ENCODE assay signal across 18 cellular contexts in the genomic region with DNA sequence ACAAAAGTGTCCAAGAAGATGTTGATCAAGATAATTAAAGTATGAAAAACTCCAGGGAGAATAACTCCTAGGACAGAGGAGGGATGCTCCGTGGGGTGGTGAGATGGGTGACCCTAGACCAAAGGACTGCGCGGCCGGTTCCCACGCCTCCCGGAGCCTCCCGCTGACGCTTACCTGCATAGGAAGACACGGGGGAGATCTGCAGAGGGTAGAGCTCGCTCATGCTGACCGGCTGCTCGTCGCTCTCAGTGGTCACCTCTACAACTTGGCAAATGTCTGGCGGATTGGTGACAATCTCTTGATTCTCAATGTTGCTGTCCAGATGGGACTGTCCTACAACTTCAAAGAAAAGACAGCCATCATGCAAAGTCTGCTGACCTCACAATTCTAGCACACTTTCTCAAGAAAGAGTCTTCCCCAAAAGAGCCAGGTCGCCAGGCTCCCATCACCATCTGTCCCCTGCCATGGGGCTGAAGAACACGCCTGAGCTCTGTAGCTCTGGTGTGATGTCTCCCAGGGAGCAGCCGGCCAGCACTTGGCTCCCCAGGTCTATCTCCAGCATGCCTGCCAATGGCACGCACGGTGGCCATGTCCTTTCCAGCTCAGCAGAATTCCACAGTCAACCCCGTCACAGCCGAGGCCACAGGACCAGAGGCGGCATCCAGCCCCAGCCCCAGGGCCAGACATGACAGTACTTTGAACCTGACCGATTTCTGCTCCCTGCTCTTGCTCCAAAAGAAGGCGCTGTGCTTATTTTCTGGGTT.
A peak's percentile ranks its signal among the peaks of the same experiment; 100 is the strongest.
DNase-seq lines count a peak whose midpoint lies in the region; ATAC-seq and TF ChIP-seq lines count a peak whose summit lies in the region.
"Had no signal": no experiment of that assay in that cellular context is flagged by ENCODE, and none has a peak within 500 bp of the region (broad histone marks: within the 10 kb centered on the region; RNA-seq: fewer than 3 reads in every experiment).

No MANE protein-coding gene starts in this region.

- H3K9me3 Mint-ChIP-seq in MCF 10A (ENCODE audit: unreplicated experiment): no peaks in the 10 kb centered on the region

- peaks cover 61% of the 10 kb centered on the region for H3K36me3 Mint-ChIP-seq in MCF 10A (ENCODE audit: insufficient read depth, unreplicated experiment)

- no peaks in the 10 kb centered on the region for H3K79me2 ChIP-seq in SK-N-SH (ENCODE audit: insufficient read depth)

- no peak overlapping the region for H3K4me3 Mint-ChIP-seq in MCF 10A (ENCODE audit: unreplicated experiment)
- H3K4me3 Mint-ChIP-seq: activated CD4-positive, alpha-beta T cell treated with anti-CD3 and anti-CD28 coated beads for 36 hours had no signal

- no peaks in the 10 kb centered on the region for H4K20me1 ChIP-seq in SK-N-SH (ENCODE audit: insufficient read depth)

- intact Hi-C loops in MCF 10A (cut with micrococcal nuclease): no loop called here
- intact Hi-C loops in breast epithelium (cut with DNase I; ENCODE audit: low total_unique reads): no loop called here
- intact Hi-C loops in testis (cut with DNase I; ENCODE audit: low total_unique reads): loop anchor here (10.0 kb wide), 2 partner anchors 54 to 76 kb away; a partner anchor contains a TSS

- H3K4me2 ChIP-seq in SK-N-SH: no peak overlapping the region
- H3K4me2 ChIP-seq: A549 had no signal

- ATAC-seq in left lobe of liver (peak; percentile 9), gastroesophageal sphincter (no peak)
- ATAC-seq: A549; activated CD4-positive, alpha-beta T cell treated with anti-CD3 and anti-CD28 coated beads for 36 hours had no signal

- WGBS in testis, 2 donors: 82 to 91% methylated on average over 18 to 24 of the region's 24 CpGs
- 86 to 99% methylated on average over 1 to 12 of the region's 24 CpGs for WGBS in gastroesophageal sphincter (ENCODE audit: low coverage in 1 of 2), 2 donors
- 99% methylated on average over 20 of the region's 24 CpGs for WGBS in SK-N-SH (ENCODE audit: low lambda C conversion rate)

- no peaks in the 10 kb centered on the region for H3K27me3 Mint-ChIP-seq in MCF 10A (ENCODE audit: insufficient read depth, unreplicated experiment)
- H3K27me3 Mint-ChIP-seq: activated CD4-positive, alpha-beta T cell treated with anti-CD3 and anti-CD28 coated beads for 36 hours had no signal

- no TSS peak for BruUV-seq in MCF 10A (replicated peaks; lab: Mats Ljungman, UMichigan)

- no peak overlapping the region for H2AFZ ChIP-seq in SK-N-SH (ENCODE audit: low read depth)

- no peaks in the 10 kb centered on the region for H3K9me2 ChIP-seq in SK-N-SH

- H3K9ac ChIP-seq in SK-N-SH: no peak overlapping the region

- no peaks in the 10 kb centered on the region for H3K9me3 ChIP-seq in breast epithelium
- H3K9me3 ChIP-seq in testis: no peaks in the 10 kb centered on the region
- H3K9me3 ChIP-seq in gastroesophageal sphincter: no peaks in the 10 kb centered on the region
- no peaks in the 10 kb centered on the region for H3K9me3 ChIP-seq in SK-N-SH
- H3K9me3 ChIP-seq: A549, SJCRH30 had no signal

- CTCF ChIA-PET in MCF 10A (lab: Yijun Ruan, JAX): interaction anchor here (0.8 to 1.0 kb wide), 3 partner anchors 16 to 134 kb away, joined by 3 to 5 read pairs (median 3); no protein-coding TSS in a partner anchor
- CTCF ChIA-PET in SK-N-SH (lab: Yijun Ruan, JAX): interaction anchor here (1.2 kb wide), 1 partner anchor 20 kb away, joined by 3 read pairs; no protein-coding TSS in a partner anchor

- no peaks in the 10 kb centered on the region for H3K27me3 ChIP-seq in breast epithelium
- H3K27me3 ChIP-seq in testis: no peaks in the 10 kb centered on the region
- no peaks in the 10 kb centered on the region for H3K27me3 ChIP-seq in gastroesophageal sphincter
- no peaks in the 10 kb centered on the region for H3K27me3 ChIP-seq in SK-N-SH (ENCODE audit: insufficient read depth)
- H3K27me3 ChIP-seq: SJCRH30 had no signal

- H3K4me3 ChIP-seq in breast epithelium (no peak overlapping the region), testis (no peak overlapping the region), gastroesophageal sphincter (no peak overlapping the region), SK-N-SH (ENCODE audit: low read depth in 2 of 2, low read length in 1 of 2) (no peak overlapping the region)
- H3K4me3 ChIP-seq: A549, SJCRH30 had no signal

- POLR2A ChIA-PET in MCF 10A (lab: Yijun Ruan, JAX): interaction anchor here (0.7 to 1.1 kb wide), 6 partner anchors 10 to 138 kb away, joined by 3 to 4 read pairs (median 3); no protein-coding TSS in a partner anchor
- POLR2A ChIA-PET in SK-N-SH (lab: Yijun Ruan, JAX): no interaction called here

- TF ChIP-seq CTCF in MCF 10A (IDR thresholded peaks at IDR 0.05; ENCODE audit: unreplicated experiment) (no peak), breast epithelium (IDR thresholded peaks at IDR 0.05) (no peak), testis (IDR thresholded peaks at IDR 0.05) (no peak), gastroesophageal sphincter (IDR thresholded peaks at IDR 0.05) (no peak), SK-N-SH (IDR thresholded peaks at IDR 0.05) (no peak)

- peak overlapping the region; percentile 88 for H3K27ac Mint-ChIP-seq in MCF 10A (ENCODE audit: low read depth, unreplicated experiment)
- H3K27ac Mint-ChIP-seq: activated CD4-positive, alpha-beta T cell treated with anti-CD3 and anti-CD28 coated beads for 36 hours had no signal

- TF ChIP-seq POLR2A in breast epithelium (IDR thresholded peaks at IDR 0.05) (no peak), testis (IDR thresholded peaks at IDR 0.05) (no peak), gastroesophageal sphincter (IDR thresholded peaks at IDR 0.05) (no peak)

- TF ChIP-seq EP300 in gastroesophageal sphincter (IDR thresholded peaks at IDR 0.05) (no peak), SK-N-SH (IDR thresholded peaks at IDR 0.05; ENCODE audit: borderline replicate concordance in 1 of 2, low read depth in 1 of 2, low read length in 1 of 2) (no peak)

- no peak overlapping the region for H3K27ac ChIP-seq in breast epithelium
- peak overlapping the region; percentile 31 for H3K27ac ChIP-seq in caudate nucleus (ENCODE audit: low read depth, low read length)
- peak overlapping the region; percentile 73 to 79 for H3K27ac ChIP-seq in testis
- no peak overlapping the region for H3K27ac ChIP-seq in gastroesophageal sphincter
- H3K27ac ChIP-seq in SK-N-SH (ENCODE audit: low read depth in 2 of 2, low read length in 1 of 2): peak overlapping the region in 1 of 2 experiments; percentile 86; a peak in 1 of 4 replicates
- H3K27ac ChIP-seq: A549, HL-60, SJCRH30 had no signal

- DNase-seq in MCF 10A (ENCODE audit: unreplicated experiment): no peak
- no peak for DNase-seq in breast epithelium (ENCODE audit: low spot score in 2 of 2)
- no peak for DNase-seq in caudate nucleus (lab: John Stamatoyannopoulos, UW)
- DNase-seq in left lobe of liver (ENCODE audit: low spot score): no peak
- no peak for DNase-seq in testis
- no peak for DNase-seq in SK-N-SH
- no peak for DNase-seq in midbrain (lab: John Stamatoyannopoulos, UW)
- DNase-seq: activated CD4-positive, alpha-beta T cell treated with anti-CD3 and anti-CD28 coated beads for 36 hours; NCI-H1105 treated with DMSO at 0.1 percent for 48 hours; NCI-H2107; NK-92 treated with Interleukin-12 subunit alpha and Interleukin-12 subunit beta, amount 100 ng/mL, for 24 hours; nucleus accumbens; SJCRH30; stimulated activated CD4-positive, alpha-beta T cell treated with anti-CD3 and anti-CD28 coated beads, Interleukin-12 subunit alpha, Interleukin-12 subunit beta, amount 100 ng/mL, for 4 hours; T-helper 1 cell had no signal

- H3K36me3 ChIP-seq in breast epithelium: no peaks in the 10 kb centered on the region
- no peaks in the 10 kb centered on the region for H3K36me3 ChIP-seq in testis (ENCODE audit: low read depth, missing control alignments)
- H3K36me3 ChIP-seq in gastroesophageal sphincter: peaks cover 0 to 95% of the 10 kb centered on the region in 2 donors
- H3K36me3 ChIP-seq in SK-N-SH (replicated peaks in 1 of 2; ENCODE audit: control insufficient read depth in 1 of 2, insufficient read depth in 2 of 2, low read length in 1 of 2): peaks cover 26 to 48% of the 10 kb centered on the region in 2 experiments
- H3K36me3 ChIP-seq: SJCRH30 had no signal

- H3F3A ChIP-seq in SK-N-SH (replicated peaks; ENCODE audit: insufficient read depth): peaks cover 12% of the 10 kb centered on the region

- peaks cover 31% of the 10 kb centered on the region for H3K4me1 Mint-ChIP-seq in MCF 10A (ENCODE audit: insufficient read depth, unreplicated experiment)

- TF ChIP-seq RAD21 in SK-N-SH (IDR thresholded peaks at IDR 0.05; ENCODE audit: low read length): no peak

- H3K4me1 ChIP-seq in breast epithelium (no peaks in the 10 kb centered on the region), testis (peaks cover 29% of the 10 kb centered on the region), gastroesophageal sphincter (peaks cover 0 to 60% (median 0%) of the 10 kb centered on the region in 3 donors), SK-N-SH (ENCODE audit: control insufficient read depth in 1 of 2, insufficient read depth in 2 of 2, low read depth in 1 of 2, low read length in 1 of 2) (peaks cover 6 to 14% of the 10 kb centered on the region in 2 experiments)
- H3K4me1 ChIP-seq: SJCRH30 had no signal

TF ChIP-seq in SK-N-SH, 30 proteins besides CTCF, POLR2A, EP300 and RAD21 (continues in another document):
- TF ChIP-seq, protein P1, sequence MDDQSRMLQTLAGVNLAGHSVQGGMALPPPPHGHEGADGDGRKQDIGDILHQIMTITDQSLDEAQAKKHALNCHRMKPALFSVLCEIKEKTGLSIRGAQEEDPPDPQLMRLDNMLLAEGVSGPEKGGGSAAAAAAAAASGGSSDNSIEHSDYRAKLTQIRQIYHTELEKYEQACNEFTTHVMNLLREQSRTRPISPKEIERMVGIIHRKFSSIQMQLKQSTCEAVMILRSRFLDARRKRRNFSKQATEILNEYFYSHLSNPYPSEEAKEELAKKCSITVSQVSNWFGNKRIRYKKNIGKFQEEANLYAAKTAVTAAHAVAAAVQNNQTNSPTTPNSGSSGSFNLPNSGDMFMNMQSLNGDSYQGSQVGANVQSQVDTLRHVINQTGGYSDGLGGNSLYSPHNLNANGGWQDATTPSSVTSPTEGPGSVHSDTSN (IDR thresholded peaks at IDR 0.05): no peak
- no peak for TF ChIP-seq RXRA (IDR thresholded peaks at IDR 0.05; ENCODE audit: borderline replicate concordance, low read depth)
- no peak for TF ChIP-seq GABPA (IDR thresholded peaks at IDR 0.05; ENCODE audit: low read depth)
- TF ChIP-seq SMC3 (IDR thresholded peaks at IDR 0.05; ENCODE audit: low read depth, low read length): no peak
- TF ChIP-seq SIN3A (IDR thresholded peaks at IDR 0.05; ENCODE audit: borderline replicate concordance, low read depth, low read length): no peak
- TF ChIP-seq NFIC (IDR thresholded peaks at IDR 0.05; ENCODE audit: borderline replicate concordance): no peak
- TF ChIP-seq TCF12 (IDR thresholded peaks at IDR 0.05): no peak
- no peak for TF ChIP-seq TAF1 (IDR thresholded peaks at IDR 0.05; ENCODE audit: borderline replicate concordance, low read depth, low read length)
- TF ChIP-seq GATA2 (CRISPR knock-in tag; IDR thresholded peaks at IDR 0.05): no peak
- no peak for TF ChIP-seq ELF1 (IDR thresholded peaks at IDR 0.05)
- TF ChIP-seq RCOR1 (IDR thresholded peaks at IDR 0.05; ENCODE audit: low read length): no peak

Comparison
In these comparisons a context has a peak if more than half of its experiments do, and no peak if none do; other contexts are left out.
1. H3K27ac ChIP-seq: peak in caudate nucleus (single experiment) and testis (2 of 2); none in breast epithelium (0 of 2) and gastroesophageal sphincter (0 of 4).